20 cellular contexts compared by ENCODE assay signal in genomic region chr12:52259850-52260249, GRCh38. TPM values are rescaled to one million over a fixed set of nuclear protein-coding genes. Genes with fewer than 3 reads are reported as not detected.
A peak's percentile ranks its signal among the peaks of the same experiment; 100 is the strongest.
DNase-seq lines count a peak whose midpoint lies in the region; ATAC-seq and TF ChIP-seq lines count a peak whose summit lies in the region.
"Had no signal": no experiment of that assay in that cellular context is flagged by ENCODE, and none has a peak within 500 bp of the region (broad histone marks: within the 10 kb centered on the region; RNA-seq: fewer than 3 reads in every experiment).

No MANE protein-coding gene starts in this region.

- no TSS peak for BruUV-seq in A673 (replicated peaks; lab: Mats Ljungman, UMichigan)

- peak overlapping the region; percentile 54 for H3K27ac Mint-ChIP-seq in activated CD4-positive, alpha-beta T cell treated with anti-CD3 and anti-CD28 coated beads, Interleukin-2, amount 10 ng/mL, durations not matched to agents 7 days and 5 days
- H3K27ac Mint-ChIP-seq in type B pancreatic cell = peak overlapping the region; percentile 19
- H3K27ac Mint-ChIP-seq: activated CD4-positive, alpha-beta memory T cell treated with anti-CD3 and anti-CD28 coated beads for 36 hours; dendritic cell treated with granulocyte-macrophage colony-stimulating factor and Interleukin-4, amounts not matched to agents 40 ng/mL and 50 ng/mL, for 4 days; IgD-negative memory B cell; natural killer cell treated with Interleukin-12 subunit alpha and Interleukin-12 subunit beta and Interleukin-15 and Interleukin-18, amount 100 ng/mL, for 72 hours; stimulated activated effector memory CD8-positive, alpha-beta T cell treated with anti-CD3 and anti-CD28 coated beads, Interleukin-12 subunit alpha, Interleukin-12 subunit beta, amount 100 ng/mL, for 72 hours had no signal

- peaks cover 15% of the 10 kb centered on the region for H3K4me1 ChIP-seq in A673 (ENCODE audit: insufficient read depth, low read length, poor library complexity, severe bottlenecking)

- H3K27me3 Mint-ChIP-seq in activated CD4-positive, alpha-beta T cell treated with anti-CD3 and anti-CD28 coated beads, Interleukin-2, amount 10 ng/mL, durations not matched to agents 7 days and 5 days = peaks cover 73% of the 10 kb centered on the region
- peaks cover 63% of the 10 kb centered on the region for H3K27me3 Mint-ChIP-seq in type B pancreatic cell

- POLR2A ChIA-PET in activated CD4-positive, alpha-beta T cell treated with anti-CD3 and anti-CD28 coated beads, Interleukin-2, amount 10 ng/mL, durations not matched to agents 7 days and 5 days (lab: Charles Lee) = no interaction called here
- POLR2A ChIA-PET in A673 (lab: Charles Lee; ENCODE audit: low non-redundant PET) = no interaction called here

- intact Hi-C loops in A673 (cut with micrococcal nuclease; ENCODE audit: unreplicated experiment) = no loop called here

- ATAC-seq in GM19035 (IDR thresholded peaks at IDR 0.05; ENCODE audit: unreplicated experiment) = no peak
- ATAC-seq: natural killer cell treated with Interleukin-12 subunit alpha and Interleukin-12 subunit beta and Interleukin-15 and Interleukin-18, amount 100 ng/mL, for 72 hours; right cardiac atrium; stimulated activated effector memory CD8-positive, alpha-beta T cell treated with anti-CD3 and anti-CD28 coated beads, Interleukin-12 subunit alpha, Interleukin-12 subunit beta, amount 100 ng/mL, for 72 hours had no signal

- TF ChIP-seq CTCF in type B pancreatic cell (conservative IDR thresholded peaks at IDR 0.05) = no peak
- TF ChIP-seq CTCF in A673 (conservative IDR thresholded peaks at IDR 0.05; ENCODE audit: low read depth, low read length) = no peak

- peaks cover 30% of the 10 kb centered on the region for H3K4me1 Mint-ChIP-seq in activated CD4-positive, alpha-beta T cell treated with anti-CD3 and anti-CD28 coated beads, Interleukin-2, amount 10 ng/mL, durations not matched to agents 7 days and 5 days
- H3K4me1 Mint-ChIP-seq in type B pancreatic cell (ENCODE audit: unreplicated experiment) = peaks cover 22% of the 10 kb centered on the region
- H3K4me1 Mint-ChIP-seq: IgD-negative memory B cell had no signal

- H3K36me3 ChIP-seq in A673 (ENCODE audit: insufficient read depth, low read length, poor library complexity, severe bottlenecking) = no peaks in the 10 kb centered on the region
- H3K36me3 ChIP-seq: esophagus squamous epithelium, left ventricle myocardium inferior, uterus had no signal

- DNase-seq in activated CD4-positive, alpha-beta T cell treated with anti-CD3 and anti-CD28 coated beads, Interleukin-2, amount 10 ng/mL, durations not matched to agents 7 days and 5 days = no peak
- DNase-seq in activated CD4-positive, alpha-beta T cell treated with anti-CD3 and anti-CD28 coated beads, Interleukin-2, amount 50 U/mL, for 1 hour = no peak
- peak; percentile 93 for DNase-seq in NCI-H69 (lab: John Stamatoyannopoulos, UW)
- DNase-seq in fibroblast of gingiva (ENCODE audit: low read depth) = peak; percentile 76
- DNase-seq in type B pancreatic cell (ENCODE audit: extremely low spot score, unreplicated experiment) = no peak
- DNase-seq in A673 (ENCODE audit: low spot score) = no peak
- no peak for DNase-seq in ureter (ENCODE audit: low spot score)
- DNase-seq: activated CD4-positive, alpha-beta memory T cell treated with anti-CD3 and anti-CD28 coated beads for 36 hours; esophagus squamous epithelium; GM23248; left ventricle myocardium inferior; NCI-H187 treated with DMSO at 0.1 percent for 48 hours; right cardiac atrium; SIG-M5; uterus had no signal

- H3K9me3 Mint-ChIP-seq in activated CD4-positive, alpha-beta T cell treated with anti-CD3 and anti-CD28 coated beads, Interleukin-2, amount 10 ng/mL, durations not matched to agents 7 days and 5 days = peaks cover 2% of the 10 kb centered on the region
- peaks cover 9% of the 10 kb centered on the region for H3K9me3 Mint-ChIP-seq in type B pancreatic cell
- H3K9me3 Mint-ChIP-seq: activated CD4-positive, alpha-beta memory T cell treated with anti-CD3 and anti-CD28 coated beads for 36 hours; dendritic cell treated with granulocyte-macrophage colony-stimulating factor and Interleukin-4, amounts not matched to agents 40 ng/mL and 50 ng/mL, for 4 days; natural killer cell treated with Interleukin-12 subunit alpha and Interleukin-12 subunit beta and Interleukin-15 and Interleukin-18, amount 100 ng/mL, for 72 hours; stimulated activated effector memory CD8-positive, alpha-beta T cell treated with anti-CD3 and anti-CD28 coated beads, Interleukin-12 subunit alpha, Interleukin-12 subunit beta, amount 100 ng/mL, for 72 hours had no signal

- no peak overlapping the region for H3K4me3 ChIP-seq in A673 (ENCODE audit: low read depth, low read length, poor library complexity, severe bottlenecking)
- H3K4me3 ChIP-seq: esophagus squamous epithelium, GM23248, left ventricle myocardium inferior, uterus had no signal

- H3K27me3 ChIP-seq in A673 (replicated peaks; ENCODE audit: insufficient read depth, low read depth, low read length, poor library complexity) = peaks cover 20% of the 10 kb centered on the region

- no peaks in the 10 kb centered on the region for H3K9me3 ChIP-seq in A673 (ENCODE audit: low read depth, low read length, poor library complexity, severe bottlenecking)
- H3K9me3 ChIP-seq: esophagus squamous epithelium, left ventricle myocardium inferior, uterus had no signal

- CTCF ChIA-PET in activated CD4-positive, alpha-beta T cell treated with anti-CD3 and anti-CD28 coated beads, Interleukin-2, amount 10 ng/mL, durations not matched to agents 7 days and 5 days (lab: Charles Lee) = interaction anchor here (1.5 to 2.4 kb wide), 4 partner anchors 26 to 68 kb away, joined by 3 to 12 read pairs (median 4); no protein-coding TSS in a partner anchor
- CTCF ChIA-PET in A673 (lab: Charles Lee) = interaction anchor here (0.7 kb wide), 1 partner anchor 19 kb away, joined by 3 read pairs; no protein-coding TSS in a partner anchor

- H3K36me3 Mint-ChIP-seq in activated CD4-positive, alpha-beta T cell treated with anti-CD3 and anti-CD28 coated beads, Interleukin-2, amount 10 ng/mL, durations not matched to agents 7 days and 5 days (ENCODE audit: low read depth) = peaks cover 3% of the 10 kb centered on the region
- no peaks in the 10 kb centered on the region for H3K36me3 Mint-ChIP-seq in type B pancreatic cell
- H3K36me3 Mint-ChIP-seq: activated CD4-positive, alpha-beta memory T cell treated with anti-CD3 and anti-CD28 coated beads for 36 hours; IgD-negative memory B cell; natural killer cell treated with Interleukin-12 subunit alpha and Interleukin-12 subunit beta and Interleukin-15 and Interleukin-18, amount 100 ng/mL, for 72 hours; stimulated activated effector memory CD8-positive, alpha-beta T cell treated with anti-CD3 and anti-CD28 coated beads, Interleukin-12 subunit alpha, Interleukin-12 subunit beta, amount 100 ng/mL, for 72 hours had no signal

- no peak overlapping the region for H3K27ac ChIP-seq in A673 (ENCODE audit: low read depth, low read length, poor library complexity, severe bottlenecking)
- H3K27ac ChIP-seq: esophagus squamous epithelium, GM23248, left ventricle myocardium inferior, uterus had no signal

- H3K4me3 Mint-ChIP-seq in activated CD4-positive, alpha-beta T cell treated with anti-CD3 and anti-CD28 coated beads, Interleukin-2, amount 10 ng/mL, durations not matched to agents 7 days and 5 days = no peak overlapping the region
- peak overlapping the region; percentile 36 for H3K4me3 Mint-ChIP-seq in type B pancreatic cell
- H3K4me3 Mint-ChIP-seq: activated CD4-positive, alpha-beta memory T cell treated with anti-CD3 and anti-CD28 coated beads for 36 hours; dendritic cell treated with granulocyte-macrophage colony-stimulating factor and Interleukin-4, amounts not matched to agents 40 ng/mL and 50 ng/mL, for 4 days; natural killer cell treated with Interleukin-12 subunit alpha and Interleukin-12 subunit beta and Interleukin-15 and Interleukin-18, amount 100 ng/mL, for 72 hours; stimulated activated effector memory CD8-positive, alpha-beta T cell treated with anti-CD3 and anti-CD28 coated beads, Interleukin-12 subunit alpha, Interleukin-12 subunit beta, amount 100 ng/mL, for 72 hours had no signal

RNA-seq across cellular contexts. Expression of gene KRT86, which starts 14.6 kb away (rescaled TPM):
- not detected for total RNA-seq in activated CD4-positive, alpha-beta T cell treated with anti-CD3 and anti-CD28 coated beads, Interleukin-2, amount 10 ng/mL, durations not matched to agents 7 days and 5 days
- total RNA-seq in type B pancreatic cell (ENCODE audit: low replicate concordance) (0.14 TPM in 1 of 2 replicates, not detected in the other), A673 (2021) (not detected in 2 replicates), ureter (0.62 TPM)
- total RNA-seq: esophagus squamous epithelium, left ventricle myocardium inferior, right cardiac atrium had no signal

RNA-seq across cellular contexts. Expression of gene KRT7, which starts 26.8 kb away (rescaled TPM):
- total RNA-seq in activated CD4-positive, alpha-beta T cell treated with anti-CD3 and anti-CD28 coated beads, Interleukin-2, amount 10 ng/mL, durations not matched to agents 7 days and 5 days = 1 to 10 TPM; 2.2 to 2.5 TPM
- total RNA-seq in type B pancreatic cell (ENCODE audit: low replicate concordance) (125 and 293 TPM in 2 replicates), A673 (2021) (0.79 and 1.0 TPM in 2 replicates), ureter (2,511 TPM)
- total RNA-seq: left ventricle myocardium inferior had no signal

RNA-seq across cellular contexts. Expression of gene KRT81, which starts 31.5 kb away (rescaled TPM):
- total RNA-seq in activated CD4-positive, alpha-beta T cell treated with anti-CD3 and anti-CD28 coated beads, Interleukin-2, amount 10 ng/mL, durations not matched to agents 7 days and 5 days = not detected
- total RNA-seq in type B pancreatic cell (ENCODE audit: low replicate concordance) (0.31 TPM in 2 replicates), A673 (2021) (0.20 and 0.30 TPM in 2 replicates), ureter (not detected)
- total RNA-seq: activated CD4-positive, alpha-beta memory T cell treated with anti-CD3 and anti-CD28 coated beads for 36 hours; esophagus squamous epithelium; left ventricle myocardium inferior; right cardiac atrium; uterus had no signal

Comparison
In these comparisons a context has a peak if more than half of its experiments do, and no peak if none do; other contexts are left out.
1. DNase-seq: peak in NCI-H69 (single experiment) and fibroblast of gingiva (single experiment); none in activated CD4-positive, alpha-beta T cell treated with anti-CD3 and anti-CD28 coated beads, Interleukin-2, amount 10 ng/mL, durations not matched to agents 7 days and 5 days (single experiment), activated CD4-positive, alpha-beta T cell treated with anti-CD3 and anti-CD28 coated beads, Interleukin-2, amount 50 U/mL, for 1 hour (single experiment), type B pancreatic cell (single experiment), A673 (single experiment) and ureter (single experiment).
2. RNA of gene KRT7, which starts 26.8 kb away (total RNA-seq): 2,511 TPM in ureter (single experiment) and 125 to 293 TPM in type B pancreatic cell; 2.2 to 2.5 TPM in activated CD4-positive, alpha-beta T cell treated with anti-CD3 and anti-CD28 coated beads, Interleukin-2, amount 10 ng/mL, durations not matched to agents 7 days and 5 days and 0.79 to 1.0 TPM in A673; every median in the first group is over 10 times any median in the second.